ENCODE assay signal across 1 cellular context in the genomic region with DNA sequence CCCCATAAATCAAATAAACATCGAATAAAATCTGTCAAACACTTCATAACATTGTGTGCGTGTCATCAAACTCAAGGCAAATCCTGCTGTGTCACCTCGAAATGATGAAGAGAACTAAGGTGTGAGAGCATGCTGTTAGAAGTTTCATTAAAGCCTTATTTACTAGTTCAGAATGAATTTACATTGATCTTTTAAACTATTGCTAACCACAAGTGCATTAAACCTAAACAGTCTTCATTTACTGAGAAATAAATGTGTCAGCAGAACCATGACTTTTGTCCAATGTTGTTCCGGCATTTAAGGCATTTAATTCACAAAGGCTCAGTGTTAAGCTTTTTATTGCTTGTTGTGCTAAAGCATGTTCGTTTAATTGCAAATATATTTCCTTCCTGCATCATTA.
TF ChIP-seq lines count a peak whose summit lies in the region.

No MANE protein-coding gene starts in this region.

TF ChIP-seq in HEK293, 187 proteins besides CTCF, POLR2A, EP300 and RAD21 (continued from another document):
- TF ChIP-seq ZNF19 (tag by site-specific recombination; IDR thresholded peaks at IDR 0.05; ENCODE audit: low read depth): no peak
- TF ChIP-seq, protein P1, sequence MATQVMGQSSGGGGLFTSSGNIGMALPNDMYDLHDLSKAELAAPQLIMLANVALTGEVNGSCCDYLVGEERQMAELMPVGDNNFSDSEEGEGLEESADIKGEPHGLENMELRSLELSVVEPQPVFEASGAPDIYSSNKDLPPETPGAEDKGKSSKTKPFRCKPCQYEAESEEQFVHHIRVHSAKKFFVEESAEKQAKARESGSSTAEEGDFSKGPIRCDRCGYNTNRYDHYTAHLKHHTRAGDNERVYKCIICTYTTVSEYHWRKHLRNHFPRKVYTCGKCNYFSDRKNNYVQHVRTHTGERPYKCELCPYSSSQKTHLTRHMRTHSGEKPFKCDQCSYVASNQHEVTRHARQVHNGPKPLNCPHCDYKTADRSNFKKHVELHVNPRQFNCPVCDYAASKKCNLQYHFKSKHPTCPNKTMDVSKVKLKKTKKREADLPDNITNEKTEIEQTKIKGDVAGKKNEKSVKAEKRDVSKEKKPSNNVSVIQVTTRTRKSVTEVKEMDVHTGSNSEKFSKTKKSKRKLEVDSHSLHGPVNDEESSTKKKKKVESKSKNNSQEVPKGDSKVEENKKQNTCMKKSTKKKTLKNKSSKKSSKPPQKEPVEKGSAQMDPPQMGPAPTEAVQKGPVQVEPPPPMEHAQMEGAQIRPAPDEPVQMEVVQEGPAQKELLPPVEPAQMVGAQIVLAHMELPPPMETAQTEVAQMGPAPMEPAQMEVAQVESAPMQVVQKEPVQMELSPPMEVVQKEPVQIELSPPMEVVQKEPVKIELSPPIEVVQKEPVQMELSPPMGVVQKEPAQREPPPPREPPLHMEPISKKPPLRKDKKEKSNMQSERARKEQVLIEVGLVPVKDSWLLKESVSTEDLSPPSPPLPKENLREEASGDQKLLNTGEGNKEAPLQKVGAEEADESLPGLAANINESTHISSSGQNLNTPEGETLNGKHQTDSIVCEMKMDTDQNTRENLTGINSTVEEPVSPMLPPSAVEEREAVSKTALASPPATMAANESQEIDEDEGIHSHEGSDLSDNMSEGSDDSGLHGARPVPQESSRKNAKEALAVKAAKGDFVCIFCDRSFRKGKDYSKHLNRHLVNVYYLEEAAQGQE (tag by site-specific recombination; IDR thresholded peaks at IDR 0.05): no peak
